In the genomic region with DNA sequence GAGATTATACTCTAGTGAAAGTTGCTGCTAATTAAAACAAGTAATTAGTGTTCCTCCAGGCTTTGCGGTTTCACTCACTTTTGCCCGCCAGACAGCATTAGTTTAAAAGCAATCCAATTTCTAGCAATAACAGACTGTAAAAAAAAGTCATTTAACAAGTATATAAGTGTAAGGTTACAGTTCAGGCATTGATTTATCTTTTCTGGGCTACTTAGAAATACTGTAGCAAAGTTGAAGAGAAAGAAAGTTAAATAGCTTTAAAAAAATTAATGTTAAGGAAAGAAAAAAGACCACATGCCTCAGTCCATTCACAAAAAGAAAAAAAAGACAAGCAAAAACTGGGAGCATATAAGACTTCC, we compare ENCODE assay signal across 16 cellular contexts.
A peak's percentile ranks its signal among the peaks of the same experiment; 100 is the strongest.
DNase-seq lines count a peak whose midpoint lies in the region; ATAC-seq and TF ChIP-seq lines count a peak whose summit lies in the region.
"Had no signal": no experiment of that assay in that cellular context is flagged by ENCODE, and none has a peak within 500 bp of the region (broad histone marks: within the 10 kb centered on the region; RNA-seq: fewer than 3 reads in every experiment).

No MANE protein-coding gene starts in this region.

- no peaks in the 10 kb centered on the region for H3K9me3 ChIP-seq in smooth muscle cell (replicated peaks; ENCODE audit: low read depth)
- H3K9me3 ChIP-seq: A549, BE2C, HAP-1 had no signal

- no peaks in the 10 kb centered on the region for H3K36me3 Mint-ChIP-seq in neural crest cell (ENCODE audit: low read depth)
- H3K36me3 Mint-ChIP-seq: CD4-positive, alpha-beta memory T cell had no signal

- no peaks in the 10 kb centered on the region for H3K27me3 ChIP-seq in smooth muscle cell (ENCODE audit: low read depth)
- H3K27me3 ChIP-seq: BE2C had no signal

- no peaks in the 10 kb centered on the region for H3K9me3 Mint-ChIP-seq in neural crest cell

- no peak overlapping the region for H3K4me2 ChIP-seq in smooth muscle cell
- H3K4me2 ChIP-seq: A549 had no signal

- H3K4me1 Mint-ChIP-seq in neural crest cell, result peaks cover 41% of the 10 kb centered on the region
- H3K4me1 Mint-ChIP-seq: CD4-positive, alpha-beta memory T cell had no signal

- POLR2A ChIA-PET in HEK293T (lab: Yijun Ruan, JAX), result no interaction called here

- H3K9ac ChIP-seq in smooth muscle cell (ENCODE audit: low read depth), result no peak overlapping the region

- no peak for ATAC-seq in GM21529 (IDR thresholded peaks at IDR 0.05; ENCODE audit: unreplicated experiment)
- ATAC-seq: A549, K562 had no signal

- peak overlapping the region; percentile 76 for H3K27ac Mint-ChIP-seq in neural crest cell (ENCODE audit: unreplicated experiment)
- H3K27ac Mint-ChIP-seq: CD4-positive, alpha-beta memory T cell had no signal

- no peak for TF ChIP-seq CTCF in neural crest cell (conservative IDR thresholded peaks at IDR 0.05)
- no peak for TF ChIP-seq CTCF in smooth muscle cell (IDR thresholded peaks at IDR 0.05; ENCODE audit: borderline replicate concordance, insufficient read depth, poor library complexity, severe bottlenecking)

- CTCF ChIA-PET in HEK293T (lab: Yijun Ruan, JAX), result no interaction called here

- H3K79me2 ChIP-seq in smooth muscle cell (ENCODE audit: low read depth), result no peaks in the 10 kb centered on the region

- no peaks in the 10 kb centered on the region for H3K36me3 ChIP-seq in smooth muscle cell (ENCODE audit: low read depth)
- H3K36me3 ChIP-seq: BE2C, HAP-1 had no signal

- H3K4me3 ChIP-seq in smooth muscle cell, result no peak overlapping the region
- H3K4me3 ChIP-seq: A549, HAP-1, K562 had no signal

- H3F3A ChIP-seq in smooth muscle cell (ENCODE audit: low read depth), result no peaks in the 10 kb centered on the region

- no peaks in the 10 kb centered on the region for H3K27me3 Mint-ChIP-seq in neural crest cell (ENCODE audit: low read depth)
- H3K27me3 Mint-ChIP-seq: CD4-positive, alpha-beta memory T cell had no signal

- WGBS in smooth muscle cell (ENCODE audit: low lambda C conversion rate), result 70% methylated on average over 2 of the region's 2 CpGs

- no peaks in the 10 kb centered on the region for H4K20me1 ChIP-seq in smooth muscle cell (ENCODE audit: low read depth)

- H2AFZ ChIP-seq in smooth muscle cell (ENCODE audit: low read depth), result peak overlapping the region; percentile 53

- H3K27ac ChIP-seq in smooth muscle cell (ENCODE audit: low read depth), result no peak overlapping the region
- H3K27ac ChIP-seq: A549, C4-2B had no signal

- DNase-seq in HEK293T (ENCODE audit: extremely low spot score), result no peak
- peak; percentile 50 for DNase-seq in cerebellar cortex (ENCODE audit: low spot score)
- DNase-seq in neural crest cell (ENCODE audit: low read depth, low spot score), result no peak
- DNase-seq in smooth muscle cell (lab: John Stamatoyannopoulos, UW; ENCODE audit: unreplicated experiment), result no peak
- no peak for DNase-seq in OCI-M2 (lab: John Stamatoyannopoulos, UW; ENCODE audit: unreplicated experiment)
- DNase-seq in GDM1 (lab: John Stamatoyannopoulos, UW), result no peak
- no peak for DNase-seq in NCI-H2081 (lab: John Stamatoyannopoulos, UW)
- DNase-seq: BE2C; CD4-positive, alpha-beta memory T cell; DMS79; GOT3 had no signal

- peaks cover 60% of the 10 kb centered on the region for H3K4me1 ChIP-seq in smooth muscle cell (ENCODE audit: low read depth)
- H3K4me1 ChIP-seq: A549, BE2C had no signal

- peak overlapping the region; percentile 62 for H3K4me3 Mint-ChIP-seq in neural crest cell
- H3K4me3 Mint-ChIP-seq: CD4-positive, alpha-beta memory T cell had no signal

TF ChIP-seq in HEK293T, 16 proteins besides CTCF, POLR2A, EP300 and RAD21:
- TF ChIP-seq LEF1 (IDR thresholded peaks at IDR 0.05; ENCODE audit: borderline replicate concordance) (no peak), NFRKB (IDR thresholded peaks at IDR 0.05) (no peak), ARNT (IDR thresholded peaks at IDR 0.05) (no peak), FOXA1 (IDR thresholded peaks at IDR 0.05) (no peak), SUZ12 (IDR thresholded peaks at IDR 0.05) (no peak), BHLHE40 (IDR thresholded peaks at IDR 0.05; ENCODE audit: borderline replicate concordance) (no peak), SP1 (IDR thresholded peaks at IDR 0.05) (no peak), CTBP1 (IDR thresholded peaks at IDR 0.05; ENCODE audit: borderline replicate concordance) (no peak), ZNF384 (IDR thresholded peaks at IDR 0.05) (peak; percentile 43; the same call in 1 of the 2 replicates), FOXM1 (IDR thresholded peaks at IDR 0.05; ENCODE audit: borderline replicate concordance) (no peak), L3MBTL2 (conservative IDR thresholded peaks at IDR 0.05) (no peak), ELF4 (IDR thresholded peaks at IDR 0.05) (no peak), HDGF (IDR thresholded peaks at IDR 0.05; ENCODE audit: borderline replicate concordance) (no peak), TARDBP (IDR thresholded peaks at IDR 0.05) (no peak), FOXK2 (IDR thresholded peaks at IDR 0.05) (no peak)
- TF ChIP-seq, protein P1, sequence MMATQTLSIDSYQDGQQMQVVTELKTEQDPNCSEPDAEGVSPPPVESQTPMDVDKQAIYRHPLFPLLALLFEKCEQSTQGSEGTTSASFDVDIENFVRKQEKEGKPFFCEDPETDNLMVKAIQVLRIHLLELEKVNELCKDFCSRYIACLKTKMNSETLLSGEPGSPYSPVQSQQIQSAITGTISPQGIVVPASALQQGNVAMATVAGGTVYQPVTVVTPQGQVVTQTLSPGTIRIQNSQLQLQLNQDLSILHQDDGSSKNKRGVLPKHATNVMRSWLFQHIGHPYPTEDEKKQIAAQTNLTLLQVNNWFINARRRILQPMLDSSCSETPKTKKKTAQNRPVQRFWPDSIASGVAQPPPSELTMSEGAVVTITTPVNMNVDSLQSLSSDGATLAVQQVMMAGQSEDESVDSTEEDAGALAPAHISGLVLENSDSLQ (IDR thresholded peaks at IDR 0.05), result peak; percentile 89
